31 cellular contexts compared by ENCODE assay signal in genomic region chrY:13398876-13399275, GRCh38.
"Had no signal": no experiment of that assay in that cellular context is flagged by ENCODE, and none has a peak within 500 bp of the region (broad histone marks: within the 10 kb centered on the region; RNA-seq: fewer than 3 reads in every experiment).

No MANE protein-coding gene starts in this region.

- H3K27ac ChIP-seq: adrenal gland, SJCRH30, SK-N-MC, WERI-Rb-1 had no signal

- H3K4me1 Mint-ChIP-seq: brain had no signal

- H3K9me3 ChIP-seq: adrenal gland, SJCRH30 had no signal

- H3K4me1 ChIP-seq: adrenal gland, SJCRH30 had no signal

- H3K4me3 ChIP-seq: adrenal gland, SJCRH30, SK-N-MC had no signal

- H3K9me3 Mint-ChIP-seq: activated CD8-positive, alpha-beta T cell treated with anti-CD3 and anti-CD28 coated beads for 36 hours; activated naive CD4-positive, alpha-beta T cell treated with anti-CD3 and anti-CD28 coated beads for 36 hours; activated naive CD4-positive, alpha-beta T cell treated with anti-CD3 and anti-CD28 coated beads, Interleukin-2, amount 50 U/mL, for 72 hours; activated T-helper 1 cell treated with anti-CD3 and anti-CD28 coated beads, Interleukin-12 subunit alpha, Interleukin-12 subunit beta, Interleukin-2, Interleukin-4 antibody, amounts not matched to agents 30 ng/mL and 10 ng/mL and 1 ng/mL, durations not matched to agents 14 hours and 24 hours and 36 hours; brain had no signal

- H3K36me3 Mint-ChIP-seq: brain had no signal

- H3K27me3 Mint-ChIP-seq: activated CD8-positive, alpha-beta T cell treated with anti-CD3 and anti-CD28 coated beads for 36 hours; brain had no signal

- H3K36me3 ChIP-seq: adrenal gland, SJCRH30, WERI-Rb-1 had no signal

- H3K27ac Mint-ChIP-seq: activated CD8-positive, alpha-beta T cell treated with anti-CD3 and anti-CD28 coated beads for 36 hours; activated naive CD4-positive, alpha-beta T cell treated with anti-CD3 and anti-CD28 coated beads for 36 hours; activated naive CD4-positive, alpha-beta T cell treated with anti-CD3 and anti-CD28 coated beads, Interleukin-2, amount 50 U/mL, for 72 hours; activated T-helper 1 cell treated with anti-CD3 and anti-CD28 coated beads, Interleukin-12 subunit alpha, Interleukin-12 subunit beta, Interleukin-2, Interleukin-4 antibody, amounts not matched to agents 30 ng/mL and 10 ng/mL and 1 ng/mL, durations not matched to agents 14 hours and 24 hours and 36 hours; brain had no signal

- DNase-seq: activated CD4-positive, alpha-beta T cell treated with anti-CD3 and anti-CD28 coated beads for 1 hour; activated CD4-positive, alpha-beta T cell treated with anti-CD3 and anti-CD28 coated beads for 48 hours; activated CD4-positive, CD25-positive, alpha-beta regulatory T cell; activated CD8-positive, alpha-beta T cell treated with anti-CD3 and anti-CD28 coated beads for 36 hours; activated gamma-delta T cell treated with Interleukin-2 at 50 U/mL for 16 hours; activated naive CD4-positive, alpha-beta T cell treated with anti-CD3 and anti-CD28 coated beads for 36 hours; activated T-cell treated with anti-CD3 and anti-CD28 coated beads, Interleukin-2, amount 50 U/mL, for 1 hour; adrenal gland; anterior cingulate cortex; caudate nucleus; Kasumi-1; KG1; NCI-H1105; NCI-H1417 treated with DMSO at 0.1 percent for 48 hours; NCI-H187 treated with DMSO at 0.1 percent for 48 hours; NCI-H2081; NCI-H2171 treated with DMSO at 0.1 percent for 48 hours; NCI-H226; NCI-H446 treated with DMSO at 0.1 percent for 48 hours; NCI-H524; NCI-H69; NCI-H82; SHP77; SJCRH30; T1000; WERI-Rb-1 had no signal

- H3K4me3 Mint-ChIP-seq: activated CD8-positive, alpha-beta T cell treated with anti-CD3 and anti-CD28 coated beads for 36 hours; activated naive CD4-positive, alpha-beta T cell treated with anti-CD3 and anti-CD28 coated beads for 36 hours; activated T-helper 1 cell treated with anti-CD3 and anti-CD28 coated beads, Interleukin-12 subunit alpha, Interleukin-12 subunit beta, Interleukin-2, Interleukin-4 antibody, amounts not matched to agents 30 ng/mL and 10 ng/mL and 1 ng/mL, durations not matched to agents 14 hours and 24 hours and 36 hours; brain had no signal

- H3K27me3 ChIP-seq: adrenal gland, SJCRH30 had no signal

- ATAC-seq: activated CD8-positive, alpha-beta T cell treated with anti-CD3 and anti-CD28 coated beads for 36 hours; activated naive CD4-positive, alpha-beta T cell treated with anti-CD3 and anti-CD28 coated beads, Interleukin-2, amount 50 U/mL, for 72 hours; Panc1 had no signal
